In genomic region chr17:44221862-44222111, GRCh38 we compare ENCODE assay signal across 8 cellular contexts. TPM values are rescaled to one million over a fixed set of nuclear protein-coding genes. Genes with fewer than 3 reads are reported as not detected.
DNase-seq lines count a peak whose midpoint lies in the region; ATAC-seq and TF ChIP-seq lines count a peak whose summit lies in the region.

No MANE protein-coding gene starts in this region.

- peaks cover 29 to 34% of the 10 kb centered on the region in 2 donors for H3K4me1 ChIP-seq in gastrocnemius medialis

- ATAC-seq in gastrocnemius medialis (no peak), HG03565 (IDR thresholded peaks at IDR 0.05; ENCODE audit: unreplicated experiment) (no peak), GM21528 (IDR thresholded peaks at IDR 0.05; ENCODE audit: low FRiP score, unreplicated experiment) (no peak)

- H3K4me3 ChIP-seq in GM12875 (ENCODE audit: low read depth, low read length) (peak overlapping the region; percentile 82), fibroblast of villous mesenchyme (ENCODE audit: low read depth, low read length) (peak overlapping the region; percentile 86), gastrocnemius medialis (peak overlapping the region; percentile 74 to 93 (median 86))

- DNase-seq in fibroblast of villous mesenchyme (ENCODE audit: low read depth) = no peak
- DNase-seq in gastrocnemius medialis = no peak
- DNase-seq in NCI-H2107 treated with DMSO at 0.1 percent for 48 hours (lab: John Stamatoyannopoulos, UW; ENCODE audit: unreplicated experiment) = no peak
- no peak for DNase-seq in NCI-H1417 treated with DMSO at 0.1 percent for 48 hours (lab: John Stamatoyannopoulos, UW)

- no peaks in the 10 kb centered on the region for H3K9me3 ChIP-seq in gastrocnemius medialis

- TF ChIP-seq CTCF in GM12875 (IDR thresholded peaks at IDR 0.05; ENCODE audit: borderline replicate concordance, insufficient read depth, low read depth, low read length) = no peak
- no peak for TF ChIP-seq CTCF in VCaP (conservative IDR thresholded peaks at IDR 0.05)
- no peak for TF ChIP-seq CTCF in fibroblast of villous mesenchyme (IDR thresholded peaks at IDR 0.05; ENCODE audit: insufficient read depth, low read depth, low read length)
- no peak for TF ChIP-seq CTCF in gastrocnemius medialis (IDR thresholded peaks at IDR 0.05 in 4 of 5, conservative IDR thresholded peaks at IDR 0.05 in 1 of 5)

- H3K36me3 ChIP-seq in gastrocnemius medialis = no peaks in the 10 kb centered on the region

- H3K27ac ChIP-seq in VCaP = peak overlapping the region; percentile 100
- peak overlapping the region; percentile 95 to 100 (median 98) for H3K27ac ChIP-seq in gastrocnemius medialis

- no peak for TF ChIP-seq POLR2A in gastrocnemius medialis (IDR thresholded peaks at IDR 0.05)

- in situ Hi-C loops in gastrocnemius medialis (cut with MboI; ENCODE audit: low sequenced_read_pairs in 4 of 4) = loop anchor here in 3 of 4 donors (5.0 to 25.0 kb wide), 2 partner anchors 101 to 291 kb away; partner anchors contain the start of genes GPATCH8 (in 3 of the 3) and SLC25A39 (in 1 of the 3)

- no peaks in the 10 kb centered on the region for H3K27me3 ChIP-seq in gastrocnemius medialis

- intact Hi-C loops in gastrocnemius medialis (cut with DNase I; ENCODE audit: low total_unique reads) = loop anchor here (1.0 to 5.0 kb wide), 2 partner anchors 104 to 281 kb away; partner anchors contain the start of gene GPATCH8

RNA-seq across cellular contexts. Expression of gene UBTF, which starts 2.3 kb away (rescaled TPM):
- total RNA-seq in fibroblast of villous mesenchyme (46.1 and 46.6 TPM in 2 replicates), gastrocnemius medialis (10 to 100 TPM; 36.2 to 64.3 (median 46.0) TPM)

RNA-seq across cellular contexts. Expression of gene ATXN7L3, which starts 22.1 kb away (rescaled TPM):
- total RNA-seq in fibroblast of villous mesenchyme = 43.6 and 48.3 TPM in 2 replicates
- total RNA-seq in gastrocnemius medialis = 10 to 100 TPM; 39.3 to 46.0 (median 40.6) TPM

RNA-seq across cellular contexts. Expression of gene TMUB2, which starts 35.0 kb away (rescaled TPM):
- total RNA-seq in fibroblast of villous mesenchyme = 19.0 and 28.1 TPM in 2 replicates
- total RNA-seq in gastrocnemius medialis = 10 to 100 TPM; 25.6 to 34.7 (median 27.4) TPM

RNA-seq across cellular contexts. Expression of gene SLC4A1, which starts 46.1 kb away (rescaled TPM):
- total RNA-seq in fibroblast of villous mesenchyme (not detected in 2 replicates), gastrocnemius medialis (under 1 TPM in 2 of 4 donors, not detected in 2; 0.11 to 0.20 TPM)

RNA-seq across cellular contexts. Expression of gene ASB16, which starts 51.3 kb away (rescaled TPM):
- total RNA-seq in fibroblast of villous mesenchyme (under 0.01 TPM in 1 of 2 replicates, not detected in the other), gastrocnemius medialis (100 to 1,000 TPM in 1 of 4 donors, 10 to 100 TPM in 3; 13.2 to 134 (median 34.2) TPM)
